Comparison of ENCODE assay signal across 8 cellular contexts in genomic region chr6:29553268-29554057, GRCh38. TPM values are rescaled to one million over a fixed set of nuclear protein-coding genes. Genes with fewer than 3 reads are reported as not detected.
DNase-seq lines count a peak whose midpoint lies in the region; ATAC-seq and TF ChIP-seq lines count a peak whose summit lies in the region.

No MANE protein-coding gene starts in this region.

- H4K8ac ChIP-seq in mesenchymal stem cell (ENCODE audit: low read length) = no peak overlapping the region

- H3K9me3 ChIP-seq in effector memory CD4-positive, alpha-beta T cell (ENCODE audit: control insufficient read depth, low read length) = no peaks in the 10 kb centered on the region
- H3K9me3 ChIP-seq in mesenchymal stem cell (ENCODE audit: control insufficient read depth, low read length) (peaks cover 4% of the 10 kb centered on the region), thoracic aorta (no peaks in the 10 kb centered on the region)

- ATAC-seq in GM18868 (IDR thresholded peaks at IDR 0.05; ENCODE audit: unreplicated experiment) (peak; percentile 37), thoracic aorta (ENCODE audit: insufficient number of reproducible peaks, low FRiP score, low read depth) (no peak), HG02973 (IDR thresholded peaks at IDR 0.05; ENCODE audit: unreplicated experiment) (no peak), HG03280 (IDR thresholded peaks at IDR 0.05; ENCODE audit: unreplicated experiment) (no peak)

- no peak overlapping the region for H2BK15ac ChIP-seq in mesenchymal stem cell (ENCODE audit: low read depth, poor library complexity, severe bottlenecking)

- H2AFZ ChIP-seq in mesenchymal stem cell (ENCODE audit: low read depth, low read length) = no peak overlapping the region

- no peaks in the 10 kb centered on the region for H3K36me3 Mint-ChIP-seq in T-helper 1 cell treated with Interleukin-12 subunit alpha and Interleukin-12 subunit beta and Interleukin-4 antibody, amounts not matched to agents 30 μg/mL and 1 μg/mL, for 36 hours (ENCODE audit: low read depth)

- H3K79me1 ChIP-seq in mesenchymal stem cell (replicated peaks; ENCODE audit: low read length, poor library complexity, severe bottlenecking) = no peaks in the 10 kb centered on the region

- WGBS in mesenchymal stem cell = 2% methylated on average over 79 of the region's 83 CpGs

- H3K9me3 Mint-ChIP-seq in T-helper 1 cell treated with Interleukin-12 subunit alpha and Interleukin-12 subunit beta and Interleukin-4 antibody, amounts not matched to agents 30 μg/mL and 1 μg/mL, for 36 hours = no peaks in the 10 kb centered on the region

- no peak for TF ChIP-seq CTCF in thoracic aorta (IDR thresholded peaks at IDR 0.05)

- DNase-seq in effector memory CD4-positive, alpha-beta T cell = no peak
- DNase-seq in mesenchymal stem cell (peak; percentile 56), thoracic aorta (ENCODE audit: low spot score) (peak; percentile 8), DMS53 (lab: John Stamatoyannopoulos, UW) (no peak)

- peaks cover 67% of the 10 kb centered on the region for H3K27me3 Mint-ChIP-seq in T-helper 1 cell treated with Interleukin-12 subunit alpha and Interleukin-12 subunit beta and Interleukin-4 antibody, amounts not matched to agents 30 μg/mL and 1 μg/mL, for 36 hours (ENCODE audit: low read depth)

- no peaks in the 10 kb centered on the region for H3K36me3 ChIP-seq in effector memory CD4-positive, alpha-beta T cell (ENCODE audit: control insufficient read depth, insufficient read depth, low read length)
- H3K36me3 ChIP-seq in mesenchymal stem cell (ENCODE audit: control insufficient read depth in 1 of 2, insufficient read depth in 2 of 2, low read depth in 1 of 2, low read length in 2 of 2) (no peaks in the 10 kb centered on the region), thoracic aorta (no peaks in the 10 kb centered on the region)

- peaks cover 13% of the 10 kb centered on the region for H3K4me1 ChIP-seq in effector memory CD4-positive, alpha-beta T cell (ENCODE audit: control insufficient read depth, insufficient read depth, low read length, poor library complexity, severe bottlenecking)
- H3K4me1 ChIP-seq in mesenchymal stem cell (ENCODE audit: control insufficient read depth, insufficient read depth, low read depth, low read length) (peaks cover 9% of the 10 kb centered on the region), thoracic aorta (ENCODE audit: control insufficient read depth in 1 of 2, low read depth in 2 of 2) (peaks cover 11 to 15% of the 10 kb centered on the region in 2 donors)

- H2BK120ac ChIP-seq in mesenchymal stem cell (ENCODE audit: low read depth, low read length) = no peak overlapping the region

- H3K14ac ChIP-seq in mesenchymal stem cell (ENCODE audit: low read length in 2 of 2) = no peak overlapping the region

- H2BK5ac ChIP-seq in mesenchymal stem cell (ENCODE audit: low read depth, low read length, poor library complexity, severe bottlenecking) = no peak overlapping the region

- no peak overlapping the region for H2AK5ac ChIP-seq in mesenchymal stem cell (ENCODE audit: low read length, severe bottlenecking)

- no peak overlapping the region for H2BK12ac ChIP-seq in mesenchymal stem cell (ENCODE audit: low read length in 2 of 2)

- H3K27me3 ChIP-seq in effector memory CD4-positive, alpha-beta T cell (replicated peaks; ENCODE audit: control insufficient read depth, insufficient read depth, low read length, poor library complexity, severe bottlenecking) = peaks cover 24% of the 10 kb centered on the region
- H3K27me3 ChIP-seq in mesenchymal stem cell (ENCODE audit: control insufficient read depth in 1 of 2, insufficient read depth in 1 of 2, low read length in 2 of 2) = peaks cover 40 to 53% of the 10 kb centered on the region in 2 experiments
- peaks cover 6% of the 10 kb centered on the region for H3K27me3 ChIP-seq in thoracic aorta (replicated peaks; ENCODE audit: insufficient read depth)

- H3K23ac ChIP-seq in mesenchymal stem cell (ENCODE audit: low read length in 2 of 2) = peak overlapping the region in 1 of 2 experiments; percentile 40

- H3K4ac ChIP-seq in mesenchymal stem cell (ENCODE audit: low read depth in 1 of 2, low read length in 2 of 2) = no peak overlapping the region

- peaks cover 6% of the 10 kb centered on the region for H3K4me1 Mint-ChIP-seq in T-helper 1 cell treated with Interleukin-12 subunit alpha and Interleukin-12 subunit beta and Interleukin-4 antibody, amounts not matched to agents 30 μg/mL and 1 μg/mL, for 36 hours (ENCODE audit: low read depth)

- H3K4me3 Mint-ChIP-seq in T-helper 1 cell treated with Interleukin-12 subunit alpha and Interleukin-12 subunit beta and Interleukin-4 antibody, amounts not matched to agents 30 μg/mL and 1 μg/mL, for 36 hours = peak overlapping the region; percentile 44

- H3K4me2 ChIP-seq in mesenchymal stem cell (ENCODE audit: low read length, poor library complexity, severe bottlenecking) = peak overlapping the region; percentile 66

- peak overlapping the region; percentile 62 for H3K4me3 ChIP-seq in effector memory CD4-positive, alpha-beta T cell (ENCODE audit: insufficient read depth, low read depth, low read length, poor library complexity, severe bottlenecking)
- H3K4me3 ChIP-seq in mesenchymal stem cell (ENCODE audit: insufficient read depth in 1 of 2, low read depth in 1 of 2, low read length in 2 of 2) (peak overlapping the region; percentile 33 to 68), thoracic aorta (peak overlapping the region; percentile 67)

- no peak overlapping the region for H3K9ac ChIP-seq in mesenchymal stem cell (ENCODE audit: low read length)

- H3K27ac ChIP-seq in effector memory CD4-positive, alpha-beta T cell (ENCODE audit: insufficient read depth, low read length, poor library complexity, severe bottlenecking) = no peak overlapping the region
- H3K27ac ChIP-seq in mesenchymal stem cell (ENCODE audit: low read length, poor library complexity, severe bottlenecking) (no peak overlapping the region), thoracic aorta (no peak overlapping the region)

- H4K91ac ChIP-seq in mesenchymal stem cell (ENCODE audit: low read length) = no peak overlapping the region

- H3K18ac ChIP-seq in mesenchymal stem cell (ENCODE audit: low read depth in 1 of 2, low read length in 2 of 2) = no peak overlapping the region

- no peak overlapping the region for H3K27ac Mint-ChIP-seq in T-helper 1 cell treated with Interleukin-12 subunit alpha and Interleukin-12 subunit beta and Interleukin-4 antibody, amounts not matched to agents 30 μg/mL and 1 μg/mL, for 36 hours

RNA-seq across cellular contexts. Expression of gene UBD, which starts 6.1 kb away (rescaled TPM):
- not detected for polyA plus RNA-seq in mesenchymal stem cell (2013, experiment 1 of 2)
- not detected for polyA plus RNA-seq in mesenchymal stem cell (2013, experiment 2 of 2)
- not detected for total RNA-seq in thoracic aorta

RNA-seq across cellular contexts. Expression of gene OR2H2, which starts 31.5 kb away (rescaled TPM):
- polyA plus RNA-seq in mesenchymal stem cell (2013, experiment 1 of 2) = not detected
- not detected for polyA plus RNA-seq in mesenchymal stem cell (2013, experiment 2 of 2)
- total RNA-seq in thoracic aorta = not detected

Comparison
In these comparisons a context has a peak if more than half of its experiments do, and no peak if none do; other contexts are left out.
1. DNase-seq: peak in mesenchymal stem cell (single experiment) and thoracic aorta (single experiment); none in effector memory CD4-positive, alpha-beta T cell (0 of 3) and DMS53 (single experiment).
2. Peak in every context shown above with its lines, with median percentiles within 50 percentile points of each other: H3K4me3 ChIP-seq.